3 cellular contexts compared by ENCODE assay signal in the genomic region with DNA sequence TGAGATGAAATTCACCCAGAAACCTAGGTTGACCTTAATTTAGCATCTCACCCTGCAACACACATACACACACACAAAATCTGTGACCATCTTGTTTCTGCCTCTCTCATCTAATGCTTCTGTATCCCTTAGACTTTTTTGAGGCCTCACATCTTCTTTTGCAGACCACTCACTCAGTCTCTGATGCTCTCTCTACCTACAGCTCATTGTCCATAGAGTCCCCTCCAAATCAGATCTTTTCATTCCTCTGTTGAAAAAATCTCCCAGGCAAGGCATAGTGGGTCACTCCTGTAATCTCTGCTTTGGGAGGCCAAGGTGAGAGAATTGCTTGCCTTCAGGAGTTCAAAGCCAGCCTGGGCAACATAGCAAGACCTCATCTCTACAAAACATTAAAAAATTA. TPM values are rescaled to one million over a fixed set of nuclear protein-coding genes. Genes with fewer than 3 reads are reported as not detected.
"Had no signal": no experiment of that assay in that cellular context is flagged by ENCODE, and none has a peak within 500 bp of the region (broad histone marks: within the 10 kb centered on the region; RNA-seq: fewer than 3 reads in every experiment).

No MANE protein-coding gene starts in this region.

- ATAC-seq: GM12878 had no signal

- H3K4me3 ChIP-seq: GM12878 had no signal

- DNase-seq: GDM1, GF-D8 had no signal

RNA-seq across cellular contexts. Expression of gene PAX2, which starts 17.6 kb away (rescaled TPM):
- total RNA-seq: GM12878 had no signal
- polyA plus RNA-seq: GM12878 had no signal
